Comparison of ENCODE assay signal across 12 cellular contexts in genomic region chr12:49832836-49833421, GRCh38. TPM values are rescaled to one million over a fixed set of nuclear protein-coding genes. Genes with fewer than 3 reads are reported as not detected.
DNase-seq lines count a peak whose midpoint lies in the region; ATAC-seq and TF ChIP-seq lines count a peak whose summit lies in the region.
"Had no signal": no experiment of that assay in that cellular context is flagged by ENCODE, and none has a peak within 500 bp of the region (broad histone marks: within the 10 kb centered on the region; RNA-seq: fewer than 3 reads in every experiment).

No MANE protein-coding gene starts in this region.

- DNase-seq in Calu3 (no peak), kidney glomerular epithelial cell (lab: John Stamatoyannopoulos, UW) (peak; percentile 6), NCI-H2196 (lab: John Stamatoyannopoulos, UW; ENCODE audit: unreplicated experiment) (no peak), mesothelial cell of epicardium (ENCODE audit: low spot score in 2 of 2, unreplicated experiment in 2 of 2) (no peak)
- DNase-seq: activated CD4-positive, alpha-beta T cell treated with anti-CD3 and anti-CD28 coated beads for 1 hour; anterior cingulate cortex; effector CD8-positive, alpha-beta T cell; heart left ventricle had no signal

- CTCF ChIA-PET in Calu3 (lab: Charles Lee): no interaction called here

- ATAC-seq in GM18868 (IDR thresholded peaks at IDR 0.05; ENCODE audit: unreplicated experiment): no peak
- ATAC-seq: heart left ventricle, left lobe of liver had no signal

- intact Hi-C loops in Calu3 (cut with micrococcal nuclease; ENCODE audit: unreplicated experiment): no loop called here

- no peak overlapping the region for H3K4me3 Mint-ChIP-seq in Calu3 (ENCODE audit: low read depth, unreplicated experiment)
- peak overlapping the region in 2 of 5 experiments; percentile 40 to 44 for H3K4me3 Mint-ChIP-seq in brain
- no peak overlapping the region for H3K4me3 Mint-ChIP-seq in mesothelial cell of epicardium

- TF ChIP-seq EP300 in Ishikawa (IDR thresholded peaks at IDR 0.05; ENCODE audit: borderline replicate concordance): no peak

- BruUV-seq in Calu3 (replicated peaks; lab: Mats Ljungman, UMichigan): no TSS peak

- H3K36me3 Mint-ChIP-seq in Calu3 (ENCODE audit: insufficient read depth, unreplicated experiment): peaks cover 9% of the 10 kb centered on the region
- no peaks in the 10 kb centered on the region for H3K36me3 Mint-ChIP-seq in brain
- peaks cover 2% of the 10 kb centered on the region for H3K36me3 Mint-ChIP-seq in mesothelial cell of epicardium

- TF ChIP-seq RAD21 in Ishikawa (IDR thresholded peaks at IDR 0.05; ENCODE audit: low read depth): no peak

- H3K27ac Mint-ChIP-seq in Calu3 (ENCODE audit: unreplicated experiment) (peak overlapping the region; percentile 46), brain (peak overlapping the region in 3 of 5 experiments; percentile 20 to 86 (median 68)), mesothelial cell of epicardium (no peak overlapping the region)

- H3K4me1 Mint-ChIP-seq in Calu3 (ENCODE audit: low read depth, unreplicated experiment) (peaks cover 24% of the 10 kb centered on the region), brain (peaks cover 24% of the 10 kb centered on the region), mesothelial cell of epicardium (peaks cover 11% of the 10 kb centered on the region)

- TF ChIP-seq CTCF in Calu3 (IDR thresholded peaks at IDR 0.05; ENCODE audit: unreplicated experiment) (no peak), brain (conservative IDR thresholded peaks at IDR 0.05) (no peak), mesothelial cell of epicardium (IDR thresholded peaks at IDR 0.05; ENCODE audit: unreplicated experiment) (no peak)

- H3K27me3 Mint-ChIP-seq in Calu3 (ENCODE audit: unreplicated experiment) (no peaks in the 10 kb centered on the region), brain (no peaks in the 10 kb centered on the region), mesothelial cell of epicardium (ENCODE audit: low read depth) (no peaks in the 10 kb centered on the region)

- no peaks in the 10 kb centered on the region for H3K9me3 Mint-ChIP-seq in Calu3 (ENCODE audit: low read depth, unreplicated experiment)
- H3K9me3 Mint-ChIP-seq in brain: no peaks in the 10 kb centered on the region
- H3K9me3 Mint-ChIP-seq in mesothelial cell of epicardium: no peaks in the 10 kb centered on the region

TF ChIP-seq in Ishikawa, 13 proteins besides CTCF, POLR2A, EP300 and RAD21:
- TF ChIP-seq REST (IDR thresholded peaks at IDR 0.05; ENCODE audit: low read depth) (no peak), CEBPB (IDR thresholded peaks at IDR 0.05) (peak; percentile 57; the same call in 1 of the 2 replicates), MAX (IDR thresholded peaks at IDR 0.05) (no peak), FOXM1 (IDR thresholded peaks at IDR 0.05; ENCODE audit: borderline replicate concordance, low read depth) (no peak)

RNA-seq across cellular contexts. Expression of gene NCKAP5L, which starts 4.7 kb away (rescaled TPM):
- 10.0 and 11.8 TPM in 2 replicates for total RNA-seq in Calu3 (2022)
- 15.3 TPM for polyA plus RNA-seq in brain (ENCODE audit: insufficient read depth, low read depth, low replicate concordance)
- total RNA-seq in mesothelial cell of epicardium: 42.2 to 44.4 TPM (median 44.4 TPM) in 3 replicates

RNA-seq across cellular contexts. Expression of gene BCDIN3D, which starts 10.0 kb away (rescaled TPM):
- 4.0 and 4.7 TPM in 2 replicates for total RNA-seq in Calu3 (2022)
- polyA plus RNA-seq in brain (ENCODE audit: insufficient read depth, low read depth, low replicate concordance): 3.6 TPM
- 5.3 to 5.7 TPM (median 5.6 TPM) in 3 replicates for total RNA-seq in mesothelial cell of epicardium
